1 cellular context compared by ENCODE assay signal in genomic region chr10:12572281-12572680, GRCh38.
TF ChIP-seq lines count a peak whose summit lies in the region.

No MANE protein-coding gene starts in this region.

TF ChIP-seq in GM23338, 12 proteins besides CTCF, POLR2A, EP300 and RAD21 (continued from another document):
- TF ChIP-seq REST (IDR thresholded peaks at IDR 0.05; ENCODE audit: unreplicated experiment): no peak
- no peak for TF ChIP-seq ETS1 (IDR thresholded peaks at IDR 0.05)
- TF ChIP-seq JUNB (IDR thresholded peaks at IDR 0.05; ENCODE audit: unreplicated experiment): no peak
- no peak for TF ChIP-seq ZNF331 (CRISPR knock-in tag; IDR thresholded peaks at IDR 0.05; ENCODE audit: low read depth)
- TF ChIP-seq POLR2AphosphoS5 (IDR thresholded peaks at IDR 0.05; ENCODE audit: low read depth): no peak
- no peak for TF ChIP-seq EZH2 (IDR thresholded peaks at IDR 0.05; ENCODE audit: low read depth, unreplicated experiment)
- no peak for TF ChIP-seq CREB1 (CRISPR knock-in tag; IDR thresholded peaks at IDR 0.05; ENCODE audit: low read depth)
- no peak for TF ChIP-seq STAT1 (IDR thresholded peaks at IDR 0.05; ENCODE audit: unreplicated experiment)
